In the genomic region with DNA sequence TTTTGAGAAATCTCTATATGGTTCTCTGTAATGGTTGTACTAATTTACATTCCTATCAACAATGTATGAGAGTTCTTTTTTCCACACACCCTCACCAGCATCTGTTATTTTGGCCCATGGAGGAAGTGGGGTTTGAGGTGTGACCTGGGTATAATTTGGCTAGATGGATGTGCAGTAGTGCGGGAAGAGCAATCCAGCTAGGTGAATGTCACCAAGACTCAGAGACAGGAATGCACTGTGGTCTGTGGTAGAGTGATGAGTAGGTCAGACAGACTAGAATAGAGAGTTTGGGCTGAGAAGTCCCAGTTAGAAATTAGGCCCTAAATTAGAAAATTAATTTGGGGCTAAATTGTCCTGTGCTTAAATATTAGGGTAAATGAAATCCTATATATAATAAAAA, we compare ENCODE assay signal across 19 cellular contexts. TPM values are rescaled to one million over a fixed set of nuclear protein-coding genes. Genes with fewer than 3 reads are reported as not detected.
A peak's percentile ranks its signal among the peaks of the same experiment; 100 is the strongest.
DNase-seq lines count a peak whose midpoint lies in the region; ATAC-seq lines count a peak whose summit lies in the region.
"Had no signal": no experiment of that assay in that cellular context is flagged by ENCODE, and none has a peak within 500 bp of the region (broad histone marks: within the 10 kb centered on the region; RNA-seq: fewer than 3 reads in every experiment).

No MANE protein-coding gene starts in this region.

- no peak overlapping the region for H3K27ac Mint-ChIP-seq in activated T-helper 17 cell treated with anti-CD3 and anti-CD28 coated beads, Interleukin-2, amount 50 U/mL, for 72 hours
- H3K27ac Mint-ChIP-seq: HFFc6 had no signal

- H3K4me3 Mint-ChIP-seq in activated T-helper 17 cell treated with anti-CD3 and anti-CD28 coated beads, Interleukin-2, amount 50 U/mL, for 72 hours: no peak overlapping the region
- H3K4me3 Mint-ChIP-seq: HFFc6 had no signal

- peaks cover 19% of the 10 kb centered on the region for H3K27me3 Mint-ChIP-seq in activated T-helper 17 cell treated with anti-CD3 and anti-CD28 coated beads, Interleukin-2, amount 50 U/mL, for 72 hours

- no peak for DNase-seq in left lobe of liver (ENCODE audit: low spot score)
- no peak for DNase-seq in DMS 273 (lab: John Stamatoyannopoulos, UW; ENCODE audit: unreplicated experiment)
- no peak for DNase-seq in SKM-1 treated with dmso at 0.1 percent for 144 hours (lab: John Stamatoyannopoulos, UW; ENCODE audit: unreplicated experiment)
- DNase-seq: C1 segment of cervical spinal cord, HFFc6, NCI-H1048, NCI-H1436 treated with DMSO at 0.1 percent for 48 hours, NCI-H2081, NCI-H510A treated with DMSO at 0.1 percent for 48 hours had no signal

- no peaks in the 10 kb centered on the region for H3K9me3 Mint-ChIP-seq in activated T-helper 17 cell treated with anti-CD3 and anti-CD28 coated beads, Interleukin-2, amount 50 U/mL, for 72 hours
- H3K9me3 Mint-ChIP-seq: HFFc6 had no signal

- no peaks in the 10 kb centered on the region for H3K4me1 Mint-ChIP-seq in activated T-helper 17 cell treated with anti-CD3 and anti-CD28 coated beads, Interleukin-2, amount 50 U/mL, for 72 hours

- ATAC-seq in GM18511 (IDR thresholded peaks at IDR 0.05; ENCODE audit: unreplicated experiment): peak; percentile 77
- ATAC-seq in GM19351 (IDR thresholded peaks at IDR 0.05; ENCODE audit: unreplicated experiment): peak; percentile 73
- ATAC-seq in HG03066 (IDR thresholded peaks at IDR 0.05; ENCODE audit: low read depth, unreplicated experiment): peak; percentile 67
- peak; percentile 38 for ATAC-seq in activated T-helper 17 cell treated with anti-CD3 and anti-CD28 coated beads, Interleukin-2, amount 50 U/mL, for 72 hours (replicated peaks)
- ATAC-seq in left lobe of liver: no peak
- ATAC-seq: HepG2, Panc1, Right ventricle myocardium inferior had no signal

- H3K36me3 Mint-ChIP-seq in activated T-helper 17 cell treated with anti-CD3 and anti-CD28 coated beads, Interleukin-2, amount 50 U/mL, for 72 hours (ENCODE audit: low read depth): no peaks in the 10 kb centered on the region

RNA-seq across cellular contexts. Expression of a gene that starts 32.8 kb away (rescaled TPM):
- under 1 TPM; 0.17 to 0.37 TPM for total RNA-seq in activated T-helper 17 cell treated with anti-CD3 and anti-CD28 coated beads, Interleukin-2, amount 50 U/mL, for 72 hours
- 0.30 TPM for total RNA-seq in left lobe of liver
- total RNA-seq: A673, H4, HFFc6, M059J had no signal
